ENCODE assay signal across 16 cellular contexts in the genomic region with DNA sequence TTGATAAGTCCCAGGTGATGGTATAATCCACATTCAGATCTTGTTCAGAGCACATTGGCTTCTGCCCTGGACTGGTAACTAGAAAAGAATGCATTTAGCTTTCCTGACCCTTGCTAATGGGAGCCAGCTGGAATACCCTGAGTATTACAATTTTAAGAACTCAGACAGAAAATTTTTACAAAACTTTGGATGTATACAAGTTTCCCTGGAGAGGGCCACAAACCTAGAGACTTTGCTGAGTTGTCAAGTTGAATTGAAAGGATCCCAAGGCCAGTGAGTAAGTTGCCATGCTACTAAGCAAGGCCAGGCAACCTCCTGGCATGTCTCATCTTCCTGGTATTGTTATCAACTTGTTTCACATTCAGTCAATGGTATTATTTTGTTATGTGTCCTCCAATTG. TPM values are rescaled to one million over a fixed set of nuclear protein-coding genes. Genes with fewer than 3 reads are reported as not detected.
DNase-seq lines count a peak whose midpoint lies in the region; ATAC-seq, FAIRE-seq and TF ChIP-seq lines count a peak whose summit lies in the region.
"Had no signal": no experiment of that assay in that cellular context is flagged by ENCODE, and none has a peak within 500 bp of the region (broad histone marks: within the 10 kb centered on the region; RNA-seq: fewer than 3 reads in every experiment).

No MANE protein-coding gene starts in this region.

- peak overlapping the region; percentile 91 for H3K27ac Mint-ChIP-seq in HFFc6
- no peak overlapping the region for H3K27ac Mint-ChIP-seq in activated naive CD4-positive, alpha-beta T cell treated with anti-CD3 and anti-CD28 coated beads for 36 hours
- H3K27ac Mint-ChIP-seq: stimulated activated memory B cell treated with anti-CD40 and anti-IgM and Interleukin-4, amounts not matched to agents 10 μg/mL and 1 μg/mL and 100 μg/mL, for 72 hours had no signal

- ATAC-seq in GM18909 (IDR thresholded peaks at IDR 0.05; ENCODE audit: poor library complexity, unreplicated experiment): no peak
- ATAC-seq: HepG2; stimulated activated memory B cell treated with anti-CD40 and anti-IgM and Interleukin-4, amounts not matched to agents 10 μg/mL and 1 μg/mL and 100 μg/mL, for 72 hours had no signal

- peaks cover 8% of the 10 kb centered on the region for H3K36me3 Mint-ChIP-seq in HFFc6 (ENCODE audit: low read depth)
- H3K36me3 Mint-ChIP-seq in activated naive CD4-positive, alpha-beta T cell treated with anti-CD3 and anti-CD28 coated beads for 36 hours (ENCODE audit: low read depth): no peaks in the 10 kb centered on the region
- H3K36me3 Mint-ChIP-seq: stimulated activated memory B cell treated with anti-CD40 and anti-IgM and Interleukin-4, amounts not matched to agents 10 μg/mL and 1 μg/mL and 100 μg/mL, for 72 hours had no signal

- H3K4me3 ChIP-seq in AG09309 (ENCODE audit: control insufficient read depth, low read depth, low read length): no peak overlapping the region
- no peak overlapping the region for H3K4me3 ChIP-seq in bronchial epithelial cell (ENCODE audit: low read depth, low read length)
- H3K4me3 ChIP-seq in tibial artery: no peak overlapping the region
- H3K4me3 ChIP-seq: BLaER1 had no signal

- H3K36me3 ChIP-seq in bronchial epithelial cell (ENCODE audit: control insufficient read depth, insufficient read depth, low read length) (no peaks in the 10 kb centered on the region), tibial artery (no peaks in the 10 kb centered on the region)
- H3K36me3 ChIP-seq: BLaER1 had no signal

- peaks cover 51% of the 10 kb centered on the region for H3K4me1 Mint-ChIP-seq in HFFc6 (ENCODE audit: low read depth)
- H3K4me1 Mint-ChIP-seq in activated naive CD4-positive, alpha-beta T cell treated with anti-CD3 and anti-CD28 coated beads for 36 hours (ENCODE audit: low read depth): no peaks in the 10 kb centered on the region
- H3K4me1 Mint-ChIP-seq: stimulated activated memory B cell treated with anti-CD40 and anti-IgM and Interleukin-4, amounts not matched to agents 10 μg/mL and 1 μg/mL and 100 μg/mL, for 72 hours had no signal

- H3K4me3 Mint-ChIP-seq in HFFc6: peak overlapping the region; percentile 66
- H3K4me3 Mint-ChIP-seq in activated naive CD4-positive, alpha-beta T cell treated with anti-CD3 and anti-CD28 coated beads for 36 hours: no peak overlapping the region
- H3K4me3 Mint-ChIP-seq: stimulated activated memory B cell treated with anti-CD40 and anti-IgM and Interleukin-4, amounts not matched to agents 10 μg/mL and 1 μg/mL and 100 μg/mL, for 72 hours had no signal

- DNase-seq in AG09309 (ENCODE audit: low read depth) (peak; percentile 64), HFFc6 (peak; percentile 86), bronchial epithelial cell (ENCODE audit: low read depth) (peak; percentile 79), iris pigment epithelial cell (ENCODE audit: low read depth) (peak; percentile 58), tibial artery (no peak), DMS153 (lab: John Stamatoyannopoulos, UW) (no peak)
- DNase-seq in activated naive CD4-positive, alpha-beta T cell treated with anti-CD3 and anti-CD28 coated beads for 36 hours: no peak
- DNase-seq: activated CD8-positive, alpha-beta memory T cell treated with anti-CD3 and anti-CD28 coated beads for 24 hours; activated gamma-delta T cell treated with Interleukin-2 at 50 U/mL for 16 hours; mesendoderm; NCI-H1092 had no signal

- CTCF ChIA-PET in activated naive CD4-positive, alpha-beta T cell treated with anti-CD3 and anti-CD28 coated beads for 36 hours (lab: Charles Lee): interaction anchor here (0.8 to 1.5 kb wide), 2 partner anchors 10 to 91 kb away, joined by 3 read pairs; no protein-coding TSS in a partner anchor

- no peaks in the 10 kb centered on the region for H3K27me3 ChIP-seq in bronchial epithelial cell (ENCODE audit: control insufficient read depth, insufficient read depth, low read length)
- no peaks in the 10 kb centered on the region for H3K27me3 ChIP-seq in tibial artery
- H3K27me3 ChIP-seq: BLaER1 had no signal

- intact Hi-C loops in tibial artery (cut with DNase I; ENCODE audit: low total_unique reads): no loop called here
- intact Hi-C loops in activated naive CD4-positive, alpha-beta T cell treated with anti-CD3 and anti-CD28 coated beads for 36 hours (cut with micrococcal nuclease): loop anchor here (10.0 kb wide), 1 partner anchor 1873 kb away; the partner anchor contains the start of genes ORMDL1 and PMS1

- H3K9me3 ChIP-seq in tibial artery: no peaks in the 10 kb centered on the region
- H3K9me3 ChIP-seq: BLaER1 had no signal

- TF ChIP-seq CTCF in AG09309 (IDR thresholded peaks at IDR 0.05; ENCODE audit: control insufficient read depth, insufficient read depth, low read depth, low read length, missing control alignments): no peak
- TF ChIP-seq CTCF in HFFc6 (IDR thresholded peaks at IDR 0.05): no peak
- TF ChIP-seq CTCF in bronchial epithelial cell (IDR thresholded peaks at IDR 0.05; ENCODE audit: insufficient read depth, low read length, severe bottlenecking): no peak
- TF ChIP-seq CTCF in tibial artery (IDR thresholded peaks at IDR 0.05): no peak

- no peak for FAIRE-seq in bronchial epithelial cell (lab: Jason Lieb, UNC)
- FAIRE-seq: HepG2, urothelium cell line had no signal

- no peaks in the 10 kb centered on the region for H3K9me3 Mint-ChIP-seq in HFFc6
- no peaks in the 10 kb centered on the region for H3K9me3 Mint-ChIP-seq in activated naive CD4-positive, alpha-beta T cell treated with anti-CD3 and anti-CD28 coated beads for 36 hours
- H3K9me3 Mint-ChIP-seq: stimulated activated memory B cell treated with anti-CD40 and anti-IgM and Interleukin-4, amounts not matched to agents 10 μg/mL and 1 μg/mL and 100 μg/mL, for 72 hours had no signal

- peaks cover 0 to 4% (median 0%) of the 10 kb centered on the region in 4 donors for H3K4me1 ChIP-seq in tibial artery
- H3K4me1 ChIP-seq: BLaER1 had no signal

- no peak overlapping the region for H3K27ac ChIP-seq in tibial artery
- H3K27ac ChIP-seq: BLaER1 had no signal

- H3K27me3 Mint-ChIP-seq in HFFc6 (ENCODE audit: insufficient read depth): no peaks in the 10 kb centered on the region
- H3K27me3 Mint-ChIP-seq in activated naive CD4-positive, alpha-beta T cell treated with anti-CD3 and anti-CD28 coated beads for 36 hours (ENCODE audit: low read depth): no peaks in the 10 kb centered on the region
- H3K27me3 Mint-ChIP-seq: stimulated activated memory B cell treated with anti-CD40 and anti-IgM and Interleukin-4, amounts not matched to agents 10 μg/mL and 1 μg/mL and 100 μg/mL, for 72 hours had no signal

RNA-seq across cellular contexts. Expression of gene NABP1, which starts 20.0 kb away (rescaled TPM):
- total RNA-seq in HFFc6 (2021; fragmentation: NEBNext Ultra II Directional; extraction: Animal tissue kit (Norgen Biotek cat#: 25700)): 100 to 1,000 TPM in 5 of 6 experiments, 10 to 100 TPM in 1; 95.9 to 121 (median 109) TPM
- 45.5 and 70.0 TPM in 2 replicates for total RNA-seq in bronchial epithelial cell
- 100 to 1,000 TPM in 1 of 2 experiments, 10 to 100 TPM in 1; 97.5 to 101 TPM for total RNA-seq in activated naive CD4-positive, alpha-beta T cell treated with anti-CD3 and anti-CD28 coated beads for 36 hours

Comparison
In these comparisons a context has a peak if more than half of its experiments do, and no peak if none do; other contexts are left out.
1. DNase-seq: peak in AG09309 (single experiment), HFFc6 (single experiment), bronchial epithelial cell (single experiment) and iris pigment epithelial cell (single experiment); none in tibial artery (0 of 2), DMS153 (single experiment) and activated naive CD4-positive, alpha-beta T cell treated with anti-CD3 and anti-CD28 coated beads for 36 hours (single experiment).